Comparison of ENCODE assay signal across 25 cellular contexts in the genomic region with DNA sequence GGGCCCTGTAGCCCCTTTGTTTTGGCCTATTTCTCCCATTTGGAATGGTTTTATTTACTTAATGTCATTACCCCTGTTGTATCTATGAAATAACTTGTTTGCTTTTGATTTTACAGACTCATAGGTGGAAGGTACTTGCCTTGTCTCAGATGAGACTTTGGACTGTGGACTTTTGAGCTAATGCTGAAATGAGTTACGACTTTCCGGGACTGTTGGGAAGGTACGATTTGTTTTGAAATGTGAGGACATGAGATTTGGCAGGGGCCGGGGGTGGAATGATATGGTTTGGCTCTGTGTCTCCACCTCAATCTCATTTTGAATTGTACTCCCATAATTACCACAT. TPM values are rescaled to one million over a fixed set of nuclear protein-coding genes. Genes with fewer than 3 reads are reported as not detected.
DNase-seq lines count a peak whose midpoint lies in the region; ATAC-seq, FAIRE-seq and TF ChIP-seq lines count a peak whose summit lies in the region.
"Had no signal": no experiment of that assay in that cellular context is flagged by ENCODE, and none has a peak within 500 bp of the region (broad histone marks: within the 10 kb centered on the region; RNA-seq: fewer than 3 reads in every experiment).

No MANE protein-coding gene starts in this region.

- no peaks in the 10 kb centered on the region for H3K9me2 ChIP-seq in hepatocyte (replicated peaks; ENCODE audit: insufficient read depth)

- in situ Hi-C loops in HepG2 (cut with HindIII; ENCODE audit: extremely low pct_ligation_motif_present, low pct_unique_long_range_greater_than_20kb), result loop anchor here (5.0 kb wide), 1 partner anchor 48 kb away; the partner anchor contains the start of gene ZXDB

- no peak for TF ChIP-seq CTCF in Caco-2 (IDR thresholded peaks at IDR 0.05; ENCODE audit: insufficient read depth in 1 of 2, low read depth in 1 of 2, low read length in 1 of 2, severe bottlenecking in 1 of 2, unreplicated experiment in 1 of 2)
- TF ChIP-seq CTCF in hepatocyte (IDR thresholded peaks at IDR 0.05; ENCODE audit: poor library complexity), result no peak
- TF ChIP-seq CTCF in HepG2 (CRISPR knock-in tag; IDR thresholded peaks at IDR 0.05), result no peak
- no peak for TF ChIP-seq CTCF in dorsolateral prefrontal cortex (IDR thresholded peaks at IDR 0.05 in 54 of 56, conservative IDR thresholded peaks at IDR 0.05 in 2 of 56; ENCODE audit: low read depth in 1 of 56, partially characterized antibody in 56 of 56)
- TF ChIP-seq CTCF in A673 (conservative IDR thresholded peaks at IDR 0.05; ENCODE audit: low read depth, low read length), result no peak
- TF ChIP-seq CTCF in GM20000 (IDR thresholded peaks at IDR 0.05; ENCODE audit: extremely low read depth, missing control alignments), result no peak

- CTCF ChIA-PET in Caco-2 (lab: Charles Lee), result no interaction called here
- CTCF ChIA-PET in HepG2 (lab: Yijun Ruan, JAX; ENCODE audit: low intra/inter-chr PET ratio, low total read pairs), result no interaction called here
- CTCF ChIA-PET in A673 (lab: Charles Lee), result no interaction called here

- no peaks in the 10 kb centered on the region for H3K27me3 ChIP-seq in Caco-2 (replicated peaks; ENCODE audit: control insufficient read depth, insufficient read depth, low read length)
- no peaks in the 10 kb centered on the region for H3K27me3 ChIP-seq in hepatocyte
- no peaks in the 10 kb centered on the region for H3K27me3 ChIP-seq in HepG2 (ENCODE audit: control insufficient read depth in 1 of 2, insufficient read depth in 2 of 2, low read length in 2 of 2)
- peaks cover 0 to 21% (median 0%) of the 10 kb centered on the region in 45 donors for H3K27me3 ChIP-seq in dorsolateral prefrontal cortex
- H3K27me3 ChIP-seq in A673 (replicated peaks; ENCODE audit: insufficient read depth, low read depth, low read length, poor library complexity), result no peaks in the 10 kb centered on the region

- H3K9ac ChIP-seq in HepG2 (ENCODE audit: insufficient read depth, low read depth, low read length), result no peak overlapping the region
- H3K9ac ChIP-seq: BLaER1 had no signal

- TF ChIP-seq EP300 in HepG2 (IDR thresholded peaks at IDR 0.05; ENCODE audit: low read depth in 2 of 2, low read length in 2 of 2), result peak in 1 of 2 experiments; percentile 55; a peak in 2 of 4 replicates
- no peak; the same call in 1 of the 2 replicates for TF ChIP-seq EP300 in HepG2 (CRISPR knock-in tag; IDR thresholded peaks at IDR 0.05; ENCODE audit: borderline replicate concordance)

- H3K4me2 ChIP-seq in hepatocyte (no peak overlapping the region), HepG2 (ENCODE audit: low read depth, low read length) (peak overlapping the region; percentile 45; the same call in 1 of the 2 replicates)
- H3K4me2 ChIP-seq: BLaER1 had no signal

- H3K9me3 ChIP-seq in Caco-2, result no peaks in the 10 kb centered on the region
- peaks cover 8% of the 10 kb centered on the region for H3K9me3 ChIP-seq in hepatocyte (ENCODE audit: low read depth)
- H3K9me3 ChIP-seq in HepG2 (ENCODE audit: low read length), result no peaks in the 10 kb centered on the region
- H3K9me3 ChIP-seq in A673 (ENCODE audit: low read depth, low read length, poor library complexity, severe bottlenecking), result no peaks in the 10 kb centered on the region
- H3K9me3 ChIP-seq: HAP-1 had no signal

- no peaks in the 10 kb centered on the region for H3K9me3 Mint-ChIP-seq in Caco-2 (ENCODE audit: unreplicated experiment)
- H3K9me3 Mint-ChIP-seq: HFFc6 had no signal

- no peak overlapping the region for H3K4me3 Mint-ChIP-seq in Caco-2 (ENCODE audit: unreplicated experiment)
- H3K4me3 Mint-ChIP-seq: B cell; CD4-positive, CD25-positive, alpha-beta regulatory T cell; CD8-positive, alpha-beta T cell; HFFc6 had no signal

- no peak overlapping the region for H3K4me3 ChIP-seq in Caco-2 (ENCODE audit: low read depth, low read length)
- no peak overlapping the region for H3K4me3 ChIP-seq in hepatocyte
- H3K4me3 ChIP-seq in HepG2 (replicated peaks in 1 of 3; ENCODE audit: insufficient read depth in 1 of 3, low read depth in 2 of 3, low read length in 3 of 3), result no peak overlapping the region; a peak in 1 of 6 replicates
- no peak overlapping the region for H3K4me3 ChIP-seq in dorsolateral prefrontal cortex
- H3K4me3 ChIP-seq in A673 (ENCODE audit: low read depth, low read length, poor library complexity, severe bottlenecking), result no peak overlapping the region
- H3K4me3 ChIP-seq: BLaER1, HAP-1 had no signal

- H2AFZ ChIP-seq in hepatocyte (no peak overlapping the region), HepG2 (ENCODE audit: low read length) (no peak overlapping the region)

- H3K4me1 ChIP-seq in Caco-2 (no peaks in the 10 kb centered on the region), hepatocyte (ENCODE audit: insufficient read depth) (no peaks in the 10 kb centered on the region), HepG2 (ENCODE audit: insufficient read depth, low read length) (peaks cover 50% of the 10 kb centered on the region), A673 (ENCODE audit: insufficient read depth, low read length, poor library complexity, severe bottlenecking) (no peaks in the 10 kb centered on the region)
- H3K4me1 ChIP-seq: BLaER1, HAP-1 had no signal

- ATAC-seq in HepG2, result peak; percentile 69
- ATAC-seq: CD8-positive, alpha-beta T cell had no signal

- no peak for TF ChIP-seq RAD21 in HepG2 (CRISPR knock-in tag; IDR thresholded peaks at IDR 0.05)

- BruUV-seq in Caco-2 (replicated peaks; lab: Mats Ljungman, UMichigan) (no TSS peak), HepG2 (replicated peaks; lab: Mats Ljungman, UMichigan) (no TSS peak), A673 (replicated peaks; lab: Mats Ljungman, UMichigan) (no TSS peak)

- peaks cover 6% of the 10 kb centered on the region for H3K4me1 Mint-ChIP-seq in Caco-2 (ENCODE audit: low read depth, unreplicated experiment)
- H3K4me1 Mint-ChIP-seq: B cell; CD4-positive, CD25-positive, alpha-beta regulatory T cell had no signal

- H3K27ac Mint-ChIP-seq in Caco-2 (ENCODE audit: unreplicated experiment), result peak overlapping the region; percentile 64
- H3K27ac Mint-ChIP-seq: B cell; CD4-positive, CD25-positive, alpha-beta regulatory T cell; CD8-positive, alpha-beta T cell; HFFc6 had no signal

- no peaks in the 10 kb centered on the region for H4K20me1 ChIP-seq in hepatocyte (ENCODE audit: insufficient read depth, poor library complexity, severe bottlenecking)
- no peaks in the 10 kb centered on the region for H4K20me1 ChIP-seq in HepG2 (ENCODE audit: insufficient read depth, low read length)
- H4K20me1 ChIP-seq: BLaER1 had no signal

- H3K27me3 Mint-ChIP-seq in Caco-2 (ENCODE audit: insufficient read depth, unreplicated experiment), result no peaks in the 10 kb centered on the region
- H3K27me3 Mint-ChIP-seq: B cell; CD4-positive, CD25-positive, alpha-beta regulatory T cell had no signal

- DNase-seq in Caco-2, result no peak
- no peak for DNase-seq in hepatocyte (ENCODE audit: low spot score)
- peak; percentile 70 for DNase-seq in HepG2 (ENCODE audit: low spot score)
- DNase-seq in dorsolateral prefrontal cortex, result no peak
- no peak for DNase-seq in A673 (ENCODE audit: low spot score)
- DNase-seq in GM20000 (ENCODE audit: low spot score), result no peak
- DNase-seq: Calu3; CD4-positive, CD25-positive, alpha-beta regulatory T cell; CD8-positive, alpha-beta T cell; DMS153; DMS79 treated with DMSO at 0.1 percent for 48 hours; GF-D8; GOT3; HFFc6 had no signal

- 76% methylated on average over 4 of the region's 4 CpGs for WGBS in hepatocyte (ENCODE audit: low lambda C conversion rate, missing lambda C conversion rate)
- WGBS in HepG2 (ENCODE audit: low lambda C conversion rate), result 0% methylated on average over 3 of the region's 4 CpGs

- H3K36me3 ChIP-seq in Caco-2 (ENCODE audit: control insufficient read depth, insufficient read depth, low read length), result no peaks in the 10 kb centered on the region
- no peaks in the 10 kb centered on the region for H3K36me3 ChIP-seq in hepatocyte (replicated peaks; ENCODE audit: insufficient read depth, low read depth)
- no peaks in the 10 kb centered on the region for H3K36me3 ChIP-seq in HepG2 (replicated peaks in 1 of 2; ENCODE audit: control insufficient read depth in 1 of 2, insufficient read depth in 2 of 2, low read length in 2 of 2)
- H3K36me3 ChIP-seq in A673 (ENCODE audit: insufficient read depth, low read length, poor library complexity, severe bottlenecking), result no peaks in the 10 kb centered on the region
- H3K36me3 ChIP-seq: BLaER1, HAP-1 had no signal

- POLR2A ChIA-PET in Caco-2 (lab: Charles Lee), result no interaction called here
- POLR2A ChIA-PET in HepG2 (lab: Yijun Ruan, JAX), result interaction anchor here (2.4 kb wide), 1 partner anchor 48 kb away, joined by 11 read pairs; no protein-coding TSS in a partner anchor
- POLR2A ChIA-PET in A673 (lab: Charles Lee; ENCODE audit: low non-redundant PET), result no interaction called here

- no peak for TF ChIP-seq POLR2A in HepG2 (IDR thresholded peaks at IDR 0.05; ENCODE audit: insufficient read depth in 1 of 2, low read depth in 2 of 2, low read length in 2 of 2)

- H3K79me2 ChIP-seq in hepatocyte (no peaks in the 10 kb centered on the region), HepG2 (ENCODE audit: insufficient read depth, low read length) (no peaks in the 10 kb centered on the region)

- FAIRE-seq in HepG2 (lab: Jason Lieb, UNC), result peak; percentile 83
- FAIRE-seq: GM12891, GM18507, H54 had no signal

- no peaks in the 10 kb centered on the region for H3K36me3 Mint-ChIP-seq in Caco-2 (ENCODE audit: insufficient read depth, unreplicated experiment)
- H3K36me3 Mint-ChIP-seq: CD4-positive, CD25-positive, alpha-beta regulatory T cell had no signal

- intact Hi-C loops in Caco-2 (cut with micrococcal nuclease; ENCODE audit: unreplicated experiment) (no loop called here), HepG2 (cut with micrococcal nuclease; ENCODE audit: unreplicated experiment) (loop anchor here (2.0 kb wide), 1 partner anchor 44 kb away; no protein-coding TSS in a partner anchor), dorsolateral prefrontal cortex (cut with DNase I) (no loop called here), A673 (cut with micrococcal nuclease; ENCODE audit: unreplicated experiment) (no loop called here)

- peak overlapping the region; percentile 30 for H3K27ac ChIP-seq in hepatocyte
- peak overlapping the region; percentile 59 for H3K27ac ChIP-seq in HepG2 (ENCODE audit: extremely low read length, insufficient read depth, low read length)
- no peak overlapping the region for H3K27ac ChIP-seq in dorsolateral prefrontal cortex
- no peak overlapping the region for H3K27ac ChIP-seq in A673 (ENCODE audit: low read depth, low read length, poor library complexity, severe bottlenecking)
- H3K27ac ChIP-seq: BLaER1, C4-2B had no signal

RNA-seq across cellular contexts. Expression of gene NLRP2B, which starts 39.4 kb away (rescaled TPM):
- total RNA-seq in Caco-2 (2022) (not detected in 2 replicates), hepatocyte (not detected in 2 replicates), HepG2 (2016; rRNA removed; fragmentation: Illumina TruSeq; extraction: Trizol) (not detected in 2 replicates), dorsolateral prefrontal cortex (1 to 10 TPM in 72 of 120 experiments, under 1 TPM in 48; 0.34 to 2.1 (median 1.1) TPM), A673 (2021) (not detected in 2 replicates)
- polyA plus RNA-seq in hepatocyte (0.06 TPM in 1 of 2 replicates, not detected in the other), HepG2 (2011; rRNA removed) (not detected in 2 replicates)
- not detected in 2 replicates for total RNA-seq in HepG2 (2016; cell fraction: cytosol; rRNA removed; fragmentation: Illumina TruSeq; extraction: Trizol; ENCODE audit: low read depth)
- total RNA-seq in HepG2 (2016; cell fraction: insoluble cytoplasmic fraction; rRNA removed; fragmentation: Illumina TruSeq; extraction: Trizol), result not detected in 2 replicates
- not detected in 2 replicates for total RNA-seq in HepG2 (2016; cell fraction: membrane; rRNA removed; fragmentation: Illumina TruSeq; extraction: Trizol)
- total RNA-seq in HepG2 (2016; cell fraction: nucleus; rRNA removed; fragmentation: Illumina TruSeq; extraction: Trizol), result not detected in 2 replicates
- polyA plus RNA-seq in HepG2 (2011; cell fraction: cytosol; rRNA removed), result not detected in 2 replicates
- polyA plus RNA-seq in HepG2 (2011; cell fraction: nucleus; rRNA removed), result not detected in 2 replicates
- not detected in 2 replicates for polyA plus RNA-seq in HepG2 (2012)
- not detected in 2 replicates for polyA plus RNA-seq in HepG2 (2016; cell fraction: cytosol; fragmentation: Illumina TruSeq; extraction: Trizol; ENCODE audit: low read depth)
- polyA plus RNA-seq in HepG2 (2016; cell fraction: insoluble cytoplasmic fraction; fragmentation: Illumina TruSeq; extraction: Trizol; ENCODE audit: low read depth), result not detected in 2 replicates
- polyA plus RNA-seq in HepG2 (2016; cell fraction: membrane; fragmentation: Illumina TruSeq; extraction: Trizol; ENCODE audit: low read depth), result not detected in 2 replicates
- polyA plus RNA-seq in HepG2 (2016; cell fraction: nucleus; fragmentation: Illumina TruSeq; extraction: Trizol; ENCODE audit: insufficient read depth, low read depth), result not detected in 2 replicates
- polyA minus RNA-seq in HepG2 (2011; rRNA and poly(A)+ RNA removed; ENCODE audit: low replicate concordance), result not detected in 2 replicates
- not detected in 2 replicates for polyA minus RNA-seq in HepG2 (2011; cell fraction: cytosol; rRNA and poly(A)+ RNA removed)
- polyA minus RNA-seq in HepG2 (2011; cell fraction: nucleus; rRNA and poly(A)+ RNA removed), result not detected in 2 replicates
- total RNA-seq: A172; B cell; Calu3; CD4-positive, CD25-positive, alpha-beta regulatory T cell; CD8-positive, alpha-beta T cell; Daoy; G401; HFFc6 had no signal
- polyA plus RNA-seq: AG04450; CD4-positive, CD25-positive, alpha-beta regulatory T cell had no signal

RNA-seq across cellular contexts. Expression of gene ZXDB, which starts 48.8 kb away (rescaled TPM):
- 6.5 and 8.3 TPM in 2 replicates for total RNA-seq in Caco-2 (2022)
- total RNA-seq in hepatocyte, result 12.4 and 14.3 TPM in 2 replicates
- 3.1 and 4.1 TPM in 2 replicates for polyA plus RNA-seq in hepatocyte
- total RNA-seq in HepG2 (2016; rRNA removed; fragmentation: Illumina TruSeq; extraction: Trizol), result 4.5 and 6.8 TPM in 2 replicates
- total RNA-seq in HepG2 (2016; cell fraction: cytosol; rRNA removed; fragmentation: Illumina TruSeq; extraction: Trizol; ENCODE audit: low read depth), result 0.51 and 0.53 TPM in 2 replicates
- 4.6 and 5.5 TPM in 2 replicates for total RNA-seq in HepG2 (2016; cell fraction: insoluble cytoplasmic fraction; rRNA removed; fragmentation: Illumina TruSeq; extraction: Trizol)
- 2.7 and 3.1 TPM in 2 replicates for total RNA-seq in HepG2 (2016; cell fraction: membrane; rRNA removed; fragmentation: Illumina TruSeq; extraction: Trizol)
- 6.4 and 6.5 TPM in 2 replicates for total RNA-seq in HepG2 (2016; cell fraction: nucleus; rRNA removed; fragmentation: Illumina TruSeq; extraction: Trizol)
- polyA plus RNA-seq in HepG2 (2011; rRNA removed), result 7.5 and 9.0 TPM in 2 replicates
- polyA plus RNA-seq in HepG2 (2011; cell fraction: cytosol; rRNA removed), result 5.0 and 6.8 TPM in 2 replicates
- polyA plus RNA-seq in HepG2 (2011; cell fraction: nucleus; rRNA removed), result 4.9 and 6.0 TPM in 2 replicates
- polyA plus RNA-seq in HepG2 (2012), result 4.4 and 5.9 TPM in 2 replicates
- 0.22 and 0.31 TPM in 2 replicates for polyA plus RNA-seq in HepG2 (2016; cell fraction: cytosol; fragmentation: Illumina TruSeq; extraction: Trizol; ENCODE audit: low read depth)
- 6.3 and 6.4 TPM in 2 replicates for polyA plus RNA-seq in HepG2 (2016; cell fraction: insoluble cytoplasmic fraction; fragmentation: Illumina TruSeq; extraction: Trizol; ENCODE audit: low read depth)
- 1.6 TPM in 2 replicates for polyA plus RNA-seq in HepG2 (2016; cell fraction: membrane; fragmentation: Illumina TruSeq; extraction: Trizol; ENCODE audit: low read depth)
- polyA plus RNA-seq in HepG2 (2016; cell fraction: nucleus; fragmentation: Illumina TruSeq; extraction: Trizol; ENCODE audit: insufficient read depth, low read depth), result 5.8 and 6.2 TPM in 2 replicates
- polyA minus RNA-seq in HepG2 (2011; rRNA and poly(A)+ RNA removed; ENCODE audit: low replicate concordance), result 20.2 and 86.4 TPM in 2 replicates
- 12.5 and 13.5 TPM in 2 replicates for polyA minus RNA-seq in HepG2 (2011; cell fraction: cytosol; rRNA and poly(A)+ RNA removed)
- 16.1 and 18.0 TPM in 2 replicates for polyA minus RNA-seq in HepG2 (2011; cell fraction: nucleus; rRNA and poly(A)+ RNA removed)
- 10 to 100 TPM in 70 of 120 experiments, 1 to 10 TPM in 50; 6.9 to 13.4 (median 10.2) TPM for total RNA-seq in dorsolateral prefrontal cortex
- 7.8 and 8.5 TPM in 2 replicates for total RNA-seq in A673 (2021)

Comparison
In these comparisons a context has a peak if more than half of its experiments do, and no peak if none do; other contexts are left out.
1. H3K27ac ChIP-seq: peak in hepatocyte (single experiment) and HepG2 (single experiment); none in dorsolateral prefrontal cortex (0 of 59) and A673 (single experiment).